ENCODE assay signal across 8 cellular contexts in genomic region chr11:64245797-64246623, GRCh38. TPM values are rescaled to one million over a fixed set of nuclear protein-coding genes. Genes with fewer than 3 reads are reported as not detected.
DNase-seq lines count a peak whose midpoint lies in the region; ATAC-seq, FAIRE-seq and TF ChIP-seq lines count a peak whose summit lies in the region.

No MANE protein-coding gene starts in this region.

- H3K36me3 Mint-ChIP-seq in T-helper 1 cell treated with Interleukin-12 subunit alpha and Interleukin-12 subunit beta and Interleukin-4 antibody, amounts not matched to agents 30 μg/mL and 1 μg/mL, for 36 hours (ENCODE audit: low read depth), result no peaks in the 10 kb centered on the region
- H3K36me3 Mint-ChIP-seq in astrocyte (ENCODE audit: low read depth, unreplicated experiment), result peaks cover 9% of the 10 kb centered on the region

- H3K4me3 Mint-ChIP-seq in T-helper 1 cell treated with Interleukin-12 subunit alpha and Interleukin-12 subunit beta and Interleukin-4 antibody, amounts not matched to agents 30 μg/mL and 1 μg/mL, for 36 hours, result peak overlapping the region; percentile 87
- peak overlapping the region; percentile 95 for H3K4me3 Mint-ChIP-seq in astrocyte (ENCODE audit: unreplicated experiment)

- intact Hi-C loops in spleen (cut with DNase I; ENCODE audit: low total_unique reads), result no loop called here

- peak overlapping the region; percentile 79 for H3K27ac Mint-ChIP-seq in T-helper 1 cell treated with Interleukin-12 subunit alpha and Interleukin-12 subunit beta and Interleukin-4 antibody, amounts not matched to agents 30 μg/mL and 1 μg/mL, for 36 hours
- H3K27ac Mint-ChIP-seq in astrocyte (ENCODE audit: unreplicated experiment), result peak overlapping the region; percentile 85

- no peak for FAIRE-seq in astrocyte (lab: Jason Lieb, UNC)

- H3K4me1 ChIP-seq in HUES48 (ENCODE audit: control insufficient read depth, insufficient read depth, low read length) (peaks cover 34% of the 10 kb centered on the region), astrocyte (ENCODE audit: insufficient read depth, low read length) (peaks cover 37% of the 10 kb centered on the region), spleen (peaks cover 18 to 80% (median 58%) of the 10 kb centered on the region in 6 donors)

- H3K79me2 ChIP-seq in astrocyte (ENCODE audit: insufficient read depth, low read length), result peaks cover 50% of the 10 kb centered on the region

- peaks cover 28% of the 10 kb centered on the region for H3K4me1 Mint-ChIP-seq in T-helper 1 cell treated with Interleukin-12 subunit alpha and Interleukin-12 subunit beta and Interleukin-4 antibody, amounts not matched to agents 30 μg/mL and 1 μg/mL, for 36 hours (ENCODE audit: low read depth)
- peaks cover 20% of the 10 kb centered on the region for H3K4me1 Mint-ChIP-seq in astrocyte (ENCODE audit: low read depth, unreplicated experiment)

- H3K4me2 ChIP-seq in astrocyte (ENCODE audit: low read length), result peak overlapping the region; percentile 99

- no peaks in the 10 kb centered on the region for H3K27me3 Mint-ChIP-seq in T-helper 1 cell treated with Interleukin-12 subunit alpha and Interleukin-12 subunit beta and Interleukin-4 antibody, amounts not matched to agents 30 μg/mL and 1 μg/mL, for 36 hours (ENCODE audit: low read depth)
- no peaks in the 10 kb centered on the region for H3K27me3 Mint-ChIP-seq in astrocyte (ENCODE audit: low read depth, unreplicated experiment)

- no peak for ATAC-seq in HG02759 (IDR thresholded peaks at IDR 0.05; ENCODE audit: unreplicated experiment)

- WGBS in spleen, 5 donors, result 0 to 3% (median 1%) methylated on average over 26 to 47 of the region's 47 CpGs

- no peak for TF ChIP-seq CTCF in astrocyte (IDR thresholded peaks at IDR 0.05; ENCODE audit: insufficient read depth, low read depth, low read length)
- TF ChIP-seq CTCF in spleen (IDR thresholded peaks at IDR 0.05 in 8 of 11, conservative IDR thresholded peaks at IDR 0.05 in 3 of 11), result no peak

- DNase-seq in C1 segment of cervical spinal cord (lab: John Stamatoyannopoulos, UW) (peak in 8 of 14 donors; percentile 16 to 78 (median 40)), astrocyte (ENCODE audit: low read depth) (peak; percentile 91), spleen (peak; percentile 89), ecto neural progenitor cell (ENCODE audit: low spot score) (no peak)

- no peak for TF ChIP-seq POLR2A in spleen (IDR thresholded peaks at IDR 0.05)

- H3K4me3 ChIP-seq in HUES48 (ENCODE audit: low read depth, low read length) (peak overlapping the region; percentile 93), astrocyte (ENCODE audit: insufficient read depth, low read depth, low read length) (peak overlapping the region; percentile 96), iPS-18c (ENCODE audit: insufficient read depth, low read depth, low read length) (peak overlapping the region; percentile 95), spleen (peak overlapping the region; percentile 58 to 90 (median 77))

- no peaks in the 10 kb centered on the region for H3K9me3 ChIP-seq in HUES48 (ENCODE audit: control insufficient read depth, insufficient read depth, low read length)
- H3K9me3 ChIP-seq in astrocyte (ENCODE audit: insufficient read depth, low read depth, low read length), result no peaks in the 10 kb centered on the region
- no peaks in the 10 kb centered on the region for H3K9me3 ChIP-seq in iPS-18c (ENCODE audit: control insufficient read depth, insufficient read depth, low read length)
- no peaks in the 10 kb centered on the region for H3K9me3 ChIP-seq in spleen

- H3K27ac ChIP-seq in HUES48 (ENCODE audit: low read depth, low read length), result peak overlapping the region; percentile 86
- peak overlapping the region; percentile 91 for H3K27ac ChIP-seq in astrocyte (ENCODE audit: low read depth, low read length)
- peak overlapping the region; percentile 33 to 100 (median 84) for H3K27ac ChIP-seq in spleen

- no peak overlapping the region for H2AFZ ChIP-seq in astrocyte (ENCODE audit: low read depth, low read length)

- H4K20me1 ChIP-seq in astrocyte (ENCODE audit: insufficient read depth, low read length), result peaks cover 28% of the 10 kb centered on the region

- H3K9ac ChIP-seq in HUES48 (ENCODE audit: low read depth, low read length) (peak overlapping the region; percentile 81), astrocyte (ENCODE audit: low read length) (peak overlapping the region; percentile 95)

- H3K9me3 Mint-ChIP-seq in T-helper 1 cell treated with Interleukin-12 subunit alpha and Interleukin-12 subunit beta and Interleukin-4 antibody, amounts not matched to agents 30 μg/mL and 1 μg/mL, for 36 hours, result no peaks in the 10 kb centered on the region
- no peaks in the 10 kb centered on the region for H3K9me3 Mint-ChIP-seq in astrocyte (ENCODE audit: unreplicated experiment)

- no peaks in the 10 kb centered on the region for H3K27me3 ChIP-seq in HUES48 (ENCODE audit: control insufficient read depth, insufficient read depth, low read length)
- H3K27me3 ChIP-seq in astrocyte (ENCODE audit: insufficient read depth, low read length), result no peaks in the 10 kb centered on the region
- no peaks in the 10 kb centered on the region for H3K27me3 ChIP-seq in spleen (replicated peaks in 1 of 7)

- H3K36me3 ChIP-seq in HUES48 (ENCODE audit: control insufficient read depth, insufficient read depth, low read length) (peaks cover 16% of the 10 kb centered on the region), astrocyte (ENCODE audit: insufficient read depth, low read length) (peaks cover 3% of the 10 kb centered on the region), spleen (peaks cover 0 to 24% (median 9%) of the 10 kb centered on the region in 6 donors)

RNA-seq across cellular contexts. Expression of gene PPP1R14B, which starts 0.7 kb away (rescaled TPM):
- total RNA-seq in astrocyte, result 338 and 370 TPM in 2 replicates
- 10 to 100 TPM; 47.6 to 93.9 (median 78.3) TPM for total RNA-seq in spleen
- polyA plus RNA-seq in spleen, result 100 to 1,000 TPM; 139 to 190 (median 168) TPM

RNA-seq across cellular contexts. Expression of gene FKBP2, which starts 5.1 kb away (rescaled TPM):
- 41.5 and 45.6 TPM in 2 replicates for total RNA-seq in astrocyte
- total RNA-seq in spleen, result 10 to 100 TPM; 26.9 to 98.3 (median 42.6) TPM
- polyA plus RNA-seq in spleen, result 100 to 1,000 TPM in 1 of 3 donors, 10 to 100 TPM in 2; 90.8 to 104 (median 98.4) TPM

RNA-seq across cellular contexts. Expression of gene PLCB3, which starts 5.3 kb away (rescaled TPM):
- 48.7 and 50.9 TPM in 2 replicates for total RNA-seq in astrocyte
- 10 to 100 TPM; 20.7 to 28.3 (median 22.3) TPM for total RNA-seq in spleen
- polyA plus RNA-seq in spleen, result 10 to 100 TPM in 1 of 3 donors, 1 to 10 TPM in 2; 3.8 to 11.9 (median 4.4) TPM

RNA-seq across cellular contexts. Expression of gene VEGFB, which starts 11.6 kb away (rescaled TPM):
- total RNA-seq in astrocyte (30.4 and 36.8 TPM in 2 replicates), spleen (100 to 1,000 TPM in 1 of 7 donors, 10 to 100 TPM in 6; 38.3 to 103 (median 63.5) TPM)
- 10 to 100 TPM; 81.6 to 96.9 (median 87.1) TPM for polyA plus RNA-seq in spleen

RNA-seq across cellular contexts. Expression of gene DNAJC4, which starts 15.7 kb away (rescaled TPM):
- total RNA-seq in astrocyte (23.8 and 25.7 TPM in 2 replicates), spleen (10 to 100 TPM; 28.0 to 59.9 (median 49.0) TPM)
- polyA plus RNA-seq in spleen, result 100 to 1,000 TPM in 1 of 3 donors, 10 to 100 TPM in 2; 83.7 to 113 (median 85.8) TPM
